ENCODE assay signal across 10 cellular contexts in genomic region chr16:86886651-86887050, GRCh38.
"Had no signal": no experiment of that assay in that cellular context is flagged by ENCODE, and none has a peak within 500 bp of the region (broad histone marks: within the 10 kb centered on the region; RNA-seq: fewer than 3 reads in every experiment).

No MANE protein-coding gene starts in this region.

- DNase-seq: activated naive CD4-positive, alpha-beta T cell treated with anti-CD3 and anti-CD28 coated beads, Interleukin-2, amount 50 U/mL, for 16 hours; adrenal gland; effector memory CD8-positive, alpha-beta T cell; glutamatergic neuron; left ventricle myocardium superior; stimulated activated CD4-positive, alpha-beta T cell treated with anti-CD3 and anti-CD28 coated beads, Interleukin-15, amount 100 ng/mL, for 24 hours; stimulated activated CD4-positive, alpha-beta T cell treated with anti-CD3 and anti-CD28 coated beads, Interleukin-4, amount 100 ng/mL, for 24 hours; stomach had no signal

- H3K27ac ChIP-seq: adrenal gland, ovary, stomach, thoracic aorta had no signal

- H3K36me3 ChIP-seq: adrenal gland, ovary, stomach, thoracic aorta had no signal

- H3K27me3 ChIP-seq: adrenal gland, ovary had no signal

- H3K4me3 ChIP-seq: adrenal gland, ovary, stomach, thoracic aorta had no signal

- H3K4me1 ChIP-seq: adrenal gland, stomach had no signal

- ATAC-seq: effector memory CD8-positive, alpha-beta T cell; left ventricle myocardium superior had no signal

- H3K9me3 ChIP-seq: adrenal gland, ovary, stomach, thoracic aorta had no signal
